In genomic region chr13:46101002-46101401, GRCh38 we compare ENCODE assay signal across 23 cellular contexts. TPM values are rescaled to one million over a fixed set of nuclear protein-coding genes. Genes with fewer than 3 reads are reported as not detected.
"Had no signal": no experiment of that assay in that cellular context is flagged by ENCODE, and none has a peak within 500 bp of the region (broad histone marks: within the 10 kb centered on the region; RNA-seq: fewer than 3 reads in every experiment).

No MANE protein-coding gene starts in this region.

- H3K36me3 ChIP-seq: gastroesophageal sphincter, heart left ventricle, prostate gland, right atrium auricular region, tibial artery, uterus had no signal

- H3K9me3 ChIP-seq: gastroesophageal sphincter, heart left ventricle, prostate gland, right atrium auricular region, tibial artery, uterus had no signal

- H3K27me3 ChIP-seq: gastroesophageal sphincter, heart left ventricle, right atrium auricular region, tibial artery, uterus had no signal

- H3K27ac ChIP-seq: gastroesophageal sphincter, heart left ventricle, prostate gland, right atrium auricular region, tibial artery had no signal

- H3K4me1 ChIP-seq: prostate gland, right atrium auricular region, uterus had no signal

- DNase-seq: activated CD4-positive, alpha-beta T cell treated with anti-CD3 and anti-CD28 coated beads, Interleukin-2, amount 10 ng/mL, durations not matched to agents 24 days and 14 days; activated CD8-positive, alpha-beta T cell treated with anti-CD3 and anti-CD28 coated beads for 36 hours; activated naive CD4-positive, alpha-beta T cell treated with anti-CD3 and anti-CD28 coated beads for 36 hours; activated T-cell treated with anti-CD3 and anti-CD28 coated beads, Interleukin-2, amount 50 U/mL, for 1 hour; anterior cingulate cortex; central memory CD4-positive, alpha-beta T cell; cortex of kidney; effector CD4-positive, alpha-beta T cell; heart left ventricle; mesendoderm; naive thymus-derived CD8-positive, alpha-beta T cell; stimulated activated CD4-positive, alpha-beta T cell treated with anti-CD3 and anti-CD28 coated beads, Interleukin-2, amount 100 ng/mL, for 24 hours; stimulated activated naive CD4-positive, alpha-beta T cell treated with Interleukin-2 at 50 U/mL for 16 hours; tibial artery; uterus had no signal

- H3K4me3 ChIP-seq: gastroesophageal sphincter, heart left ventricle, prostate gland, right atrium auricular region, tibial artery, uterus had no signal

- ATAC-seq: activated CD8-positive, alpha-beta T cell treated with anti-CD3 and anti-CD28 coated beads for 36 hours; esophagus mucosa; gastroesophageal sphincter; naive thymus-derived CD8-positive, alpha-beta T cell had no signal

RNA-seq across cellular contexts. Expression of gene CPB2, which starts 3.8 kb away (rescaled TPM):
- total RNA-seq: activated CD4-positive, alpha-beta T cell treated with anti-CD3 and anti-CD28 coated beads, Interleukin-2, amount 10 ng/mL, durations not matched to agents 24 days and 14 days; activated CD8-positive, alpha-beta T cell treated with anti-CD3 and anti-CD28 coated beads for 36 hours; activated naive CD4-positive, alpha-beta T cell treated with anti-CD3 and anti-CD28 coated beads for 36 hours; activated T-helper 2 cell treated with anti-CD3 and anti-CD28 coated beads, Interferon-gamma antibody, Interleukin-2, Interleukin-4, amounts not matched to agents 10 μg/mL and 5 μg/mL and 100 μg/mL, durations not matched to agents 14 hours and 24 hours and 36 hours; esophagus mucosa; gastroesophageal sphincter; heart left ventricle; kidney epithelial cell; naive thymus-derived CD8-positive, alpha-beta T cell; osteocyte; right atrium auricular region; skeletal muscle tissue had no signal
- polyA plus RNA-seq: heart left ventricle had no signal
